18 cellular contexts compared by ENCODE assay signal in the genomic region with DNA sequence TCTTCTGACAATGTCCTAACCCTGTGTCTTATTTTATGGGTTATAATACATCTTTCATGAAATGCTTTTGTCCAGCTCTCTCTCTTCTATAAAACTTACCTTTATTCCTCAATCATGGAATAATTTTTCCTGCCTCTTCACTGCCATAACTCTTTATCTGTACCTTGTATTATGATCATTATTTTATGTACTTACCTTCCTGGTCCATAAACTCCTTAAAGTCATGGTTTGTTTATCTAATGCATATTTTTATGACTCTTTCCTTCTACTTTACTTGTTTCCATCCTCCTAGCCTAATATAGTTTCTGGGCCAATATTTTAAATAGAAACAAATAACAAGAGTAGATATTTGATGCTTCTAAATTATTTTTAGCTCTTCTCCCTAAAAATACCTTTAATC.
DNase-seq lines count a peak whose midpoint lies in the region; ATAC-seq and TF ChIP-seq lines count a peak whose summit lies in the region.
"Had no signal": no experiment of that assay in that cellular context is flagged by ENCODE, and none has a peak within 500 bp of the region (broad histone marks: within the 10 kb centered on the region; RNA-seq: fewer than 3 reads in every experiment).

No MANE protein-coding gene starts in this region.

- no peaks in the 10 kb centered on the region for H3K9me3 ChIP-seq in breast epithelium
- H3K9me3 ChIP-seq in T-helper 17 cell (ENCODE audit: control insufficient read depth, low read length, poor library complexity, severe bottlenecking), result no peaks in the 10 kb centered on the region
- H3K9me3 ChIP-seq in esophagus muscularis mucosa, result no peaks in the 10 kb centered on the region
- no peaks in the 10 kb centered on the region for H3K9me3 ChIP-seq in skeletal muscle tissue (ENCODE audit: control insufficient read depth in 3 of 3, low read length in 3 of 3)
- H3K9me3 ChIP-seq in vagina, result no peaks in the 10 kb centered on the region

- TF ChIP-seq EP300 in esophagus muscularis mucosa (IDR thresholded peaks at IDR 0.05), result no peak

- no peak for TF ChIP-seq POLR2A in breast epithelium (IDR thresholded peaks at IDR 0.05)
- no peak for TF ChIP-seq POLR2A in esophagus muscularis mucosa (IDR thresholded peaks at IDR 0.05; ENCODE audit: low read depth)
- TF ChIP-seq POLR2A in vagina (IDR thresholded peaks at IDR 0.05), result no peak

- H3K36me3 ChIP-seq in breast epithelium (peaks cover 4% of the 10 kb centered on the region), esophagus muscularis mucosa (peaks cover 42 to 82% (median 65%) of the 10 kb centered on the region in 4 donors), skeletal muscle tissue (ENCODE audit: control insufficient read depth in 3 of 3, insufficient read depth in 3 of 3, low read length in 3 of 3) (peaks cover 2 to 32% (median 30%) of the 10 kb centered on the region in 3 donors), vagina (peaks cover 0 to 75% of the 10 kb centered on the region in 2 donors)

- H3K27me3 ChIP-seq in breast epithelium (no peaks in the 10 kb centered on the region), esophagus muscularis mucosa (no peaks in the 10 kb centered on the region), skeletal muscle tissue (ENCODE audit: control insufficient read depth in 3 of 3, insufficient read depth in 3 of 3, low read length in 3 of 3) (no peaks in the 10 kb centered on the region), vagina (no peaks in the 10 kb centered on the region)

- H3K27ac ChIP-seq in breast epithelium (no peak overlapping the region), esophagus muscularis mucosa (replicated peaks in 1 of 4) (peak overlapping the region in 3 of 4 donors; percentile 1 to 28 (median 14)), skeletal muscle tissue (ENCODE audit: low read depth, low read length) (peak overlapping the region; percentile 58), vagina (no peak overlapping the region)
- H3K27ac ChIP-seq: C4-2B, RWPE1 had no signal

- CTCF ChIA-PET in MCF 10A (lab: Yijun Ruan, JAX), result interaction anchor here (0.6 to 1.8 kb wide), 2 partner anchors 14 to 40 kb away, joined by 3 to 7 read pairs; no protein-coding TSS in a partner anchor

- no peaks in the 10 kb centered on the region for H3K27me3 Mint-ChIP-seq in MCF 10A (ENCODE audit: insufficient read depth, unreplicated experiment)
- no peaks in the 10 kb centered on the region for H3K27me3 Mint-ChIP-seq in T-helper 17 cell

- H3K9ac ChIP-seq in skeletal muscle tissue (ENCODE audit: low read depth in 1 of 3, low read length in 3 of 3), result peak overlapping the region in 2 of 3 donors; percentile 24 to 30

- no peak for ATAC-seq in T-helper 17 cell
- ATAC-seq: HCT116, K562 had no signal

- H3K4me3 ChIP-seq in breast epithelium, result no peak overlapping the region
- no peak overlapping the region for H3K4me3 ChIP-seq in esophagus muscularis mucosa
- no peak overlapping the region for H3K4me3 ChIP-seq in skeletal muscle tissue (ENCODE audit: low read length in 3 of 3)
- H3K4me3 ChIP-seq in vagina, result no peak overlapping the region
- H3K4me3 ChIP-seq: K562 had no signal

- DNase-seq in MCF 10A (ENCODE audit: unreplicated experiment) (no peak), breast epithelium (ENCODE audit: low spot score in 2 of 2) (no peak), T-helper 17 cell (no peak), esophagus muscularis mucosa (ENCODE audit: extremely low spot score) (no peak), vagina (ENCODE audit: extremely low spot score in 2 of 2) (no peak), amygdala (lab: John Stamatoyannopoulos, UW) (no peak), Ammon's horn (ENCODE audit: low spot score) (no peak)
- DNase-seq: DMS79 treated with DMSO at 0.1 percent for 48 hours; NCI-H1436 treated with DMSO at 0.1 percent for 48 hours; NCI-H2081; NCI-H524 treated with DMSO at 0.1 percent for 48 hours; NK-92 treated with Interleukin-12 subunit alpha and Interleukin-12 subunit beta, amount 100 ng/mL, for 24 hours; OCI-M1 had no signal

- intact Hi-C loops in MCF 10A (cut with micrococcal nuclease) (no loop called here), breast epithelium (cut with DNase I; ENCODE audit: low total_unique reads) (no loop called here), esophagus muscularis mucosa (cut with DNase I) (no loop called here), vagina (cut with DNase I) (loop anchor here (10.0 kb wide), 1 partner anchor 109 kb away; no protein-coding TSS in a partner anchor)

- H3K9me3 Mint-ChIP-seq in MCF 10A (ENCODE audit: unreplicated experiment), result no peaks in the 10 kb centered on the region

- H3K27ac Mint-ChIP-seq in MCF 10A (ENCODE audit: low read depth, unreplicated experiment), result peak overlapping the region; percentile 43
- H3K27ac Mint-ChIP-seq in T-helper 17 cell, result peak overlapping the region; percentile 84

- POLR2A ChIA-PET in MCF 10A (lab: Yijun Ruan, JAX), result interaction anchor here (1.2 kb wide), 1 partner anchor 15 kb away, joined by 3 read pairs; no protein-coding TSS in a partner anchor

- BruUV-seq in MCF 10A (replicated peaks; lab: Mats Ljungman, UMichigan), result no TSS peak

- H3K4me1 ChIP-seq in breast epithelium (no peaks in the 10 kb centered on the region), esophagus muscularis mucosa (peaks cover 14 to 44% (median 41%) of the 10 kb centered on the region in 4 donors), skeletal muscle tissue (ENCODE audit: control insufficient read depth in 3 of 3, insufficient read depth in 3 of 3, low read length in 3 of 3) (peaks cover 17 to 27% (median 25%) of the 10 kb centered on the region in 3 donors), vagina (peaks cover 9% of the 10 kb centered on the region)

- H3K4me3 Mint-ChIP-seq in MCF 10A (ENCODE audit: unreplicated experiment) (no peak overlapping the region), T-helper 17 cell (no peak overlapping the region)

- H3K36me3 Mint-ChIP-seq in MCF 10A (ENCODE audit: insufficient read depth, unreplicated experiment) (peaks cover 70% of the 10 kb centered on the region), T-helper 17 cell (ENCODE audit: low read depth) (peaks cover 15% of the 10 kb centered on the region)

- H3K4me1 Mint-ChIP-seq in MCF 10A (ENCODE audit: insufficient read depth, unreplicated experiment), result peaks cover 11% of the 10 kb centered on the region
- peaks cover 21% of the 10 kb centered on the region for H3K4me1 Mint-ChIP-seq in T-helper 17 cell

- TF ChIP-seq CTCF in MCF 10A (IDR thresholded peaks at IDR 0.05; ENCODE audit: unreplicated experiment) (no peak), breast epithelium (IDR thresholded peaks at IDR 0.05) (no peak), esophagus muscularis mucosa (IDR thresholded peaks at IDR 0.05) (no peak), vagina (IDR thresholded peaks at IDR 0.05) (no peak)

Comparison
In these comparisons a context has a peak if more than half of its experiments do, and no peak if none do; other contexts are left out.
1. H3K27ac ChIP-seq: peak in esophagus muscularis mucosa (3 of 4) and skeletal muscle tissue (single experiment); none in breast epithelium (0 of 2) and vagina (single experiment).